ENCODE assay signal across 27 cellular contexts in genomic region chr7:47905071-47905920, GRCh38. TPM values are rescaled to one million over a fixed set of nuclear protein-coding genes. Genes with fewer than 3 reads are reported as not detected.
A peak's percentile ranks its signal among the peaks of the same experiment; 100 is the strongest.
DNase-seq lines count a peak whose midpoint lies in the region; ATAC-seq and TF ChIP-seq lines count a peak whose summit lies in the region.
"Had no signal": no experiment of that assay in that cellular context is flagged by ENCODE, and none has a peak within 500 bp of the region (broad histone marks: within the 10 kb centered on the region; RNA-seq: fewer than 3 reads in every experiment).

No MANE protein-coding gene starts in this region.

- H3K9me3 ChIP-seq in neuronal stem cell (replicated peaks in 1 of 2; ENCODE audit: control insufficient read depth in 2 of 2, insufficient read depth in 1 of 2, low read depth in 1 of 2, low read length in 2 of 2) (peaks cover 1 to 13% of the 10 kb centered on the region in 2 donors), heart left ventricle (no peaks in the 10 kb centered on the region)
- H3K9me3 ChIP-seq: BLaER1 treated with 17β-estradiol and CSF1 and Interleukin-3, amounts not matched to agents 10 nM and 100 nM; Caco-2; psoas muscle had no signal

- DNase-seq in AG10803 (ENCODE audit: low read depth) (peak; percentile 66), M059J (ENCODE audit: low read depth) (peak; percentile 35), choroid plexus epithelial cell (ENCODE audit: low read depth) (peak; percentile 17), neuronal stem cell (ENCODE audit: low spot score) (peak; percentile 29), heart left ventricle (no peak)
- DNase-seq in stimulated activated CD4-positive, alpha-beta T cell treated with anti-CD3 and anti-CD28 coated beads, Interleukin-4, amount 100 ng/mL, for 1 hour = no peak
- no peak for DNase-seq in activated CD4-positive, alpha-beta T cell treated with anti-CD3 and anti-CD28 coated beads, Interleukin-2, amount 10 ng/mL, durations not matched to agents 7 days and 5 days
- DNase-seq: activated CD4-positive, alpha-beta memory T cell treated with anti-CD3 and anti-CD28 coated beads, Interleukin-2, amount 10 ng/mL, durations not matched to agents 7 days and 5 days; activated CD4-positive, CD25-positive, alpha-beta regulatory T cell treated with anti-CD3 and anti-CD28 coated beads, Interleukin-2, amount 50 U/mL, for 72 hours; activated CD8-positive, alpha-beta memory T cell treated with anti-CD3 and anti-CD28 coated beads, Interleukin-2, amount 50 U/mL, for 48 hours; amygdala; DMS79; immature natural killer cell; NCI-H1092 treated with DMSO at 0.1 percent for 48 hours; NCI-H2029; NCI-H226; NCI-H774; psoas muscle; stimulated activated naive CD8-positive, alpha-beta T cell treated with anti-CD3 and anti-CD28 coated beads, Interleukin-15, Interleukin-2, amounts not matched to agents 100 U/mL and 50 U/mL, for 24 hours had no signal

- H4K8ac ChIP-seq in neuronal stem cell (ENCODE audit: low read depth, low read length) = no peak overlapping the region

- no peaks in the 10 kb centered on the region for H3K4me1 Mint-ChIP-seq in activated CD4-positive, alpha-beta T cell treated with anti-CD3 and anti-CD28 coated beads, Interleukin-2, amount 10 ng/mL, durations not matched to agents 7 days and 5 days
- H3K4me1 Mint-ChIP-seq: activated CD4-positive, alpha-beta memory T cell treated with anti-CD3 and anti-CD28 coated beads, Interleukin-2, amount 10 ng/mL, durations not matched to agents 7 days and 5 days; activated naive CD4-positive, alpha-beta T cell treated with anti-CD3 and anti-CD28 coated beads, Interleukin-2, amount 50 U/mL, for 24 hours; activated T-helper 17 cell treated with anti-CD3 and anti-CD28 coated beads, Interleukin-2, amount 50 U/mL, for 72 hours; IgD-negative memory B cell; immature natural killer cell had no signal

- no peak for TF ChIP-seq POLR2A in heart left ventricle (IDR thresholded peaks at IDR 0.05)

- no peak overlapping the region for H2BK5ac ChIP-seq in neuronal stem cell (ENCODE audit: low read length)

- H3K36me3 ChIP-seq in neuronal stem cell (replicated peaks in 1 of 2; ENCODE audit: control insufficient read depth in 2 of 2, insufficient read depth in 2 of 2, low read length in 2 of 2) (no peaks in the 10 kb centered on the region), heart left ventricle (peaks cover 0 to 14% (median 0%) of the 10 kb centered on the region in 9 donors)
- H3K36me3 ChIP-seq: BLaER1 treated with 17β-estradiol and CSF1 and Interleukin-3, amounts not matched to agents 10 nM and 100 nM; cardiac muscle cell had no signal

- peaks cover 0 to 73% (median 0%) of the 10 kb centered on the region in 3 experiments for H3K27me3 ChIP-seq in neuronal stem cell (ENCODE audit: control insufficient read depth in 3 of 3, insufficient read depth in 3 of 3, low read depth in 1 of 3, low read length in 3 of 3)
- H3K27me3 ChIP-seq in heart left ventricle = no peaks in the 10 kb centered on the region
- H3K27me3 ChIP-seq: BLaER1 treated with 17β-estradiol and CSF1 and Interleukin-3, amounts not matched to agents 10 nM and 100 nM; cardiac muscle cell had no signal

- no peak overlapping the region for H2AFZ ChIP-seq in neuronal stem cell (ENCODE audit: low read length)

- CTCF ChIA-PET in activated CD4-positive, alpha-beta T cell treated with anti-CD3 and anti-CD28 coated beads, Interleukin-2, amount 10 ng/mL, durations not matched to agents 7 days and 5 days (lab: Charles Lee) = no interaction called here

- H3K27ac ChIP-seq in neuronal stem cell (replicated peaks; ENCODE audit: low read length) (no peak overlapping the region), heart left ventricle (no peak overlapping the region)
- H3K27ac ChIP-seq: BLaER1 treated with 17β-estradiol and CSF1 and Interleukin-3, amounts not matched to agents 10 nM and 100 nM; cardiac muscle cell; psoas muscle had no signal

- H2BK120ac ChIP-seq in neuronal stem cell (ENCODE audit: low read depth, low read length) = no peak overlapping the region

- H2BK12ac ChIP-seq in neuronal stem cell (ENCODE audit: low read length) = no peak overlapping the region

- H3K4me3 Mint-ChIP-seq in activated CD4-positive, alpha-beta T cell treated with anti-CD3 and anti-CD28 coated beads, Interleukin-2, amount 10 ng/mL, durations not matched to agents 7 days and 5 days = no peak overlapping the region
- H3K4me3 Mint-ChIP-seq: activated CD4-positive, alpha-beta memory T cell treated with anti-CD3 and anti-CD28 coated beads, Interleukin-2, amount 10 ng/mL, durations not matched to agents 7 days and 5 days; activated naive CD4-positive, alpha-beta T cell treated with anti-CD3 and anti-CD28 coated beads, Interleukin-2, amount 50 U/mL, for 24 hours; activated T-helper 17 cell treated with anti-CD3 and anti-CD28 coated beads, Interleukin-2, amount 50 U/mL, for 72 hours; dendritic cell treated with granulocyte-macrophage colony-stimulating factor and Interleukin-4, amounts not matched to agents 40 ng/mL and 50 ng/mL, for 4 days; immature natural killer cell had no signal

- H3K4me1 ChIP-seq in neuronal stem cell (ENCODE audit: control insufficient read depth in 2 of 2, insufficient read depth in 1 of 2, low read depth in 1 of 2, low read length in 2 of 2) (peaks cover 23 to 43% of the 10 kb centered on the region in 2 donors), heart left ventricle (peaks cover 0 to 8% (median 0%) of the 10 kb centered on the region in 12 donors)
- H3K4me1 ChIP-seq: BLaER1 treated with 17β-estradiol and CSF1 and Interleukin-3, amounts not matched to agents 10 nM and 100 nM; Caco-2; psoas muscle had no signal

- no peak overlapping the region for H4K91ac ChIP-seq in neuronal stem cell (ENCODE audit: low read depth, low read length, poor library complexity)

- no peaks in the 10 kb centered on the region for H3K9me3 Mint-ChIP-seq in activated CD4-positive, alpha-beta T cell treated with anti-CD3 and anti-CD28 coated beads, Interleukin-2, amount 10 ng/mL, durations not matched to agents 7 days and 5 days
- H3K9me3 Mint-ChIP-seq: activated CD4-positive, alpha-beta memory T cell treated with anti-CD3 and anti-CD28 coated beads, Interleukin-2, amount 10 ng/mL, durations not matched to agents 7 days and 5 days; activated naive CD4-positive, alpha-beta T cell treated with anti-CD3 and anti-CD28 coated beads, Interleukin-2, amount 50 U/mL, for 24 hours; activated T-helper 17 cell treated with anti-CD3 and anti-CD28 coated beads, Interleukin-2, amount 50 U/mL, for 72 hours; dendritic cell treated with granulocyte-macrophage colony-stimulating factor and Interleukin-4, amounts not matched to agents 40 ng/mL and 50 ng/mL, for 4 days; immature natural killer cell had no signal

- H3K27me3 Mint-ChIP-seq in activated CD4-positive, alpha-beta T cell treated with anti-CD3 and anti-CD28 coated beads, Interleukin-2, amount 10 ng/mL, durations not matched to agents 7 days and 5 days = no peaks in the 10 kb centered on the region
- H3K27me3 Mint-ChIP-seq: activated CD4-positive, alpha-beta memory T cell treated with anti-CD3 and anti-CD28 coated beads, Interleukin-2, amount 10 ng/mL, durations not matched to agents 7 days and 5 days; activated naive CD4-positive, alpha-beta T cell treated with anti-CD3 and anti-CD28 coated beads, Interleukin-2, amount 50 U/mL, for 24 hours; activated T-helper 17 cell treated with anti-CD3 and anti-CD28 coated beads, Interleukin-2, amount 50 U/mL, for 72 hours; IgD-negative memory B cell had no signal

- H3K4ac ChIP-seq in neuronal stem cell (ENCODE audit: low read length) = no peak overlapping the region

- no peak overlapping the region for H3K9ac ChIP-seq in neuronal stem cell (ENCODE audit: low read depth, low read length, poor library complexity)
- H3K9ac ChIP-seq: BLaER1 treated with 17β-estradiol and CSF1 and Interleukin-3, amounts not matched to agents 10 nM and 100 nM had no signal

- no peak overlapping the region for H3K27ac Mint-ChIP-seq in activated CD4-positive, alpha-beta T cell treated with anti-CD3 and anti-CD28 coated beads, Interleukin-2, amount 10 ng/mL, durations not matched to agents 7 days and 5 days
- H3K27ac Mint-ChIP-seq: activated CD4-positive, alpha-beta memory T cell treated with anti-CD3 and anti-CD28 coated beads, Interleukin-2, amount 10 ng/mL, durations not matched to agents 7 days and 5 days; activated naive CD4-positive, alpha-beta T cell treated with anti-CD3 and anti-CD28 coated beads, Interleukin-2, amount 50 U/mL, for 24 hours; activated T-helper 17 cell treated with anti-CD3 and anti-CD28 coated beads, Interleukin-2, amount 50 U/mL, for 72 hours; dendritic cell treated with granulocyte-macrophage colony-stimulating factor and Interleukin-4, amounts not matched to agents 40 ng/mL and 50 ng/mL, for 4 days; IgD-negative memory B cell; immature natural killer cell had no signal

- no peak overlapping the region for H2BK15ac ChIP-seq in neuronal stem cell (ENCODE audit: low read length)

- no peaks in the 10 kb centered on the region for H3K36me3 Mint-ChIP-seq in activated CD4-positive, alpha-beta T cell treated with anti-CD3 and anti-CD28 coated beads, Interleukin-2, amount 10 ng/mL, durations not matched to agents 7 days and 5 days (ENCODE audit: low read depth)
- H3K36me3 Mint-ChIP-seq: activated naive CD4-positive, alpha-beta T cell treated with anti-CD3 and anti-CD28 coated beads, Interleukin-2, amount 50 U/mL, for 24 hours; immature natural killer cell had no signal

- no peak overlapping the region for H3K14ac ChIP-seq in neuronal stem cell (ENCODE audit: low read length)

- no peak for ATAC-seq in GM21526 (IDR thresholded peaks at IDR 0.05; ENCODE audit: low FRiP score, unreplicated experiment)
- ATAC-seq in heart left ventricle = no peak
- ATAC-seq: activated T-helper 17 cell treated with anti-CD3 and anti-CD28 coated beads, Interleukin-2, amount 50 U/mL, for 72 hours; psoas muscle; stimulated activated naive CD8-positive, alpha-beta T cell treated with anti-CD3 and anti-CD28 coated beads, Interleukin-15, Interleukin-2, amounts not matched to agents 100 U/mL and 50 U/mL, for 24 hours had no signal

- H3K4me3 ChIP-seq in AG10803 (ENCODE audit: low read length) = no peak overlapping the region
- H3K4me3 ChIP-seq in choroid plexus epithelial cell (ENCODE audit: low read depth, low read length) = no peak overlapping the region
- no peak overlapping the region for H3K4me3 ChIP-seq in neuronal stem cell (ENCODE audit: low read length in 2 of 2)
- H3K4me3 ChIP-seq in heart left ventricle = no peak overlapping the region
- H3K4me3 ChIP-seq: BLaER1 treated with 17β-estradiol and CSF1 and Interleukin-3, amounts not matched to agents 10 nM and 100 nM; cardiac muscle cell; psoas muscle had no signal

- peak overlapping the region; percentile 15 for H2AK5ac ChIP-seq in neuronal stem cell (ENCODE audit: low read depth, low read length)

- WGBS in neuronal stem cell (ENCODE audit: extremely low coverage in 2 of 2, insufficient read length in 2 of 2, insufficient replicate concordance in 1 of 2), 2 donors = no CpG with 5 or more reads among the region's 10 CpGs
- WGBS in heart left ventricle, 4 donors = 82 to 91% (median 83%) methylated on average over 10 of the region's 10 CpGs

- no peak overlapping the region for H3K23ac ChIP-seq in neuronal stem cell (ENCODE audit: low read depth, low read length, poor library complexity)

- H3K79me1 ChIP-seq in neuronal stem cell (ENCODE audit: low read depth, low read length) = no peaks in the 10 kb centered on the region

- TF ChIP-seq CTCF in AG10803 (conservative IDR thresholded peaks at IDR 0.05; ENCODE audit: low read length) = no peak
- no peak for TF ChIP-seq CTCF in choroid plexus epithelial cell (conservative IDR thresholded peaks at IDR 0.05; ENCODE audit: low read depth, low read length)
- no peak for TF ChIP-seq CTCF in heart left ventricle (IDR thresholded peaks at IDR 0.05)

- H3K4me2 ChIP-seq in neuronal stem cell (ENCODE audit: insufficient read depth, low read length, poor library complexity, severe bottlenecking) = no peak overlapping the region
- H3K4me2 ChIP-seq: BLaER1 treated with 17β-estradiol and CSF1 and Interleukin-3, amounts not matched to agents 10 nM and 100 nM had no signal

- peak overlapping the region; percentile 58 for H3K18ac ChIP-seq in neuronal stem cell (ENCODE audit: low read length)

- intact Hi-C loops in heart left ventricle (cut with DNase I) = no loop called here

- POLR2A ChIA-PET in activated CD4-positive, alpha-beta T cell treated with anti-CD3 and anti-CD28 coated beads, Interleukin-2, amount 10 ng/mL, durations not matched to agents 7 days and 5 days (lab: Charles Lee) = no interaction called here

RNA-seq across cellular contexts. Expression of gene PKD1L1, which starts 43.0 kb away (rescaled TPM):
- 0.02 and 2.7 TPM in 2 replicates for total RNA-seq in M059J (2014; rRNA removed; shearing (Covaris generic))
- polyA plus RNA-seq in neuronal stem cell (2013, experiment 1 of 2) = 0.03 TPM
- polyA plus RNA-seq in neuronal stem cell (2013, experiment 2 of 2) = 0.03 TPM
- 1 to 10 TPM; 1.1 to 3.7 (median 2.5) TPM for total RNA-seq in heart left ventricle
- polyA plus RNA-seq in heart left ventricle = 1 to 10 TPM; 1.3 to 2.1 TPM
- under 1 TPM; 0.08 to 0.12 TPM for total RNA-seq in activated CD4-positive, alpha-beta T cell treated with anti-CD3 and anti-CD28 coated beads, Interleukin-2, amount 10 ng/mL, durations not matched to agents 7 days and 5 days

Comparison
In these comparisons a context has a peak if more than half of its experiments do, and no peak if none do; other contexts are left out.
1. DNase-seq: peak in AG10803 (single experiment), M059J (single experiment), choroid plexus epithelial cell (single experiment) and neuronal stem cell (single experiment); none in stimulated activated CD4-positive, alpha-beta T cell treated with anti-CD3 and anti-CD28 coated beads, Interleukin-4, amount 100 ng/mL, for 1 hour (single experiment), heart left ventricle (0 of 5) and activated CD4-positive, alpha-beta T cell treated with anti-CD3 and anti-CD28 coated beads, Interleukin-2, amount 10 ng/mL, durations not matched to agents 7 days and 5 days (single experiment).